In the genomic region with DNA sequence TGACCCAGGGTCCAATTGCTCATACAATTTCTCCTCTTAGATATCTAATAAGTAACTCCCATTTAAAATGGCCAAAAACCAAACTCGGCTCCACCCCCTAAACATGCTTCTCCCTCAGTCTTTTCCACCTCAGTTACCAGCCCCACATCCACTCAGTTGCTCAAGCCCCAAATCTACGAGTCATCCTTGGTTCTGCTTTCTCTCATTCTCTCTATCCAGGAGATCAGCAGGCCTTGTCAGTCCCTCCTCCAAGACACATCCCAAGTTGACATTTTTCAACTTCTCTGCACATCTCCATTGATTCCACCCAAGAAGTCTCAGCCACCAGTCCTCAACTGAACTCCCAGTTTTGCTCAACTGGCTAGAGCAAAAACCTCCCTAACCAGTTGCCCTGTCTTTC, we compare ENCODE assay signal across 18 cellular contexts.
DNase-seq lines count a peak whose midpoint lies in the region; ATAC-seq and TF ChIP-seq lines count a peak whose summit lies in the region.
"Had no signal": no experiment of that assay in that cellular context is flagged by ENCODE, and none has a peak within 500 bp of the region (broad histone marks: within the 10 kb centered on the region; RNA-seq: fewer than 3 reads in every experiment).

No MANE protein-coding gene starts in this region.

- DNase-seq in AG10803 (ENCODE audit: low read depth), result peak; percentile 55
- peak; percentile 32 to 44 for DNase-seq in Kasumi-1 (lab: John Stamatoyannopoulos, UW)
- DNase-seq in SKM-1 treated with dmso at 0.1 percent for 144 hours (lab: John Stamatoyannopoulos, UW; ENCODE audit: unreplicated experiment), result peak; percentile 65
- DNase-seq in fibroblast of pulmonary artery (ENCODE audit: low read depth), result peak; percentile 55
- DNase-seq in activated CD4-positive, alpha-beta T cell treated with anti-CD3 and anti-CD28 coated beads for 48 hours, result no peak
- DNase-seq in stimulated activated CD4-positive, alpha-beta T cell treated with anti-CD3 and anti-CD28 coated beads, Interleukin-1b, Interleukin-23, amount 100 ng/mL, for 48 hours, result no peak
- no peak for DNase-seq in stimulated activated naive CD4-positive, alpha-beta T cell (lab: John Stamatoyannopoulos, UW)
- DNase-seq: colonic mucosa; hippocampal formation; NCI-H146; NCI-H446; pancreas; stimulated activated naive B cell treated with anti-CD40 and anti-IgM and Interleukin-4, amounts not matched to agents 10 μg/mL and 1 μg/mL and 100 μg/mL, for 72 hours; transverse colon had no signal

- no peak for ATAC-seq in GM19351 (IDR thresholded peaks at IDR 0.05; ENCODE audit: unreplicated experiment)
- ATAC-seq: activated T-helper 17 cell treated with anti-CD3 and anti-CD28 coated beads, Interleukin-2, amount 50 U/mL, for 72 hours; HCT116; pancreas; stimulated activated naive B cell treated with anti-CD40 and anti-IgM and Interleukin-4, amounts not matched to agents 10 μg/mL and 1 μg/mL and 100 μg/mL, for 72 hours had no signal

- TF ChIP-seq CTCF in AG10803 (conservative IDR thresholded peaks at IDR 0.05; ENCODE audit: low read length) (no peak), fibroblast of pulmonary artery (IDR thresholded peaks at IDR 0.05; ENCODE audit: low read length, missing control alignments) (no peak)

- no peak overlapping the region for H3K4me3 ChIP-seq in AG10803 (ENCODE audit: low read length)
- no peak overlapping the region for H3K4me3 ChIP-seq in fibroblast of pulmonary artery (replicated peaks; ENCODE audit: low read depth, low read length)
- H3K4me3 ChIP-seq: ascending aorta, colonic mucosa, pancreas, transverse colon had no signal

Comparison
In these comparisons a context has a peak if more than half of its experiments do, and no peak if none do; other contexts are left out.
1. DNase-seq: peak in AG10803 (single experiment), Kasumi-1 (2 of 2), SKM-1 treated with dmso at 0.1 percent for 144 hours (single experiment) and fibroblast of pulmonary artery (single experiment); none in activated CD4-positive, alpha-beta T cell treated with anti-CD3 and anti-CD28 coated beads for 48 hours (single experiment), stimulated activated CD4-positive, alpha-beta T cell treated with anti-CD3 and anti-CD28 coated beads, Interleukin-1b, Interleukin-23, amount 100 ng/mL, for 48 hours (single experiment) and stimulated activated naive CD4-positive, alpha-beta T cell (0 of 6).